Comparison of ENCODE assay signal across 19 cellular contexts in the genomic region with DNA sequence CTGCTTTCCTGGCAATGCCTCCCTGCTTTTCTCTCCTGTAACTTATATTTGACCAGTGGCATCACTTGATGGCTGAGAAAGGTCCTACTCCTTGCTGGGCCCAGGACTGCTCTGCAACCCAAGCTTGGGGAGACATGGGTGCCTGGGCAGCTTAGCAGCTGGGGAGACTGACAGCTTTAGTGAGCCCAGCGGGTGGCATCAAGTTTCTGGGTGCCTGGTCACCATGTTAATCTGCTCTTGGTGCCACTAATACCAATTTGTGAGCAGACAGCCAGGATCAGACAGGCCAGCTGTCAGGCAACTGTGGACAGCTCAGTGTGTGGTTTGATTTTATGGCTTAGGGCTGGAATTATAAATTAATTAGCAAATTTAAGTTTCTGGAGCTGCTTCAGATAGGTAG.
"Had no signal": no experiment of that assay in that cellular context is flagged by ENCODE, and none has a peak within 500 bp of the region (broad histone marks: within the 10 kb centered on the region; RNA-seq: fewer than 3 reads in every experiment).

No MANE protein-coding gene starts in this region.

- H3K9me3 ChIP-seq: prostate gland had no signal

- DNase-seq: activated CD4-positive, alpha-beta T cell treated with anti-CD3 and anti-CD28 coated beads for 1 hour; activated CD8-positive, alpha-beta memory T cell treated with anti-CD3 and anti-CD28 coated beads for 24 hours; activated CD8-positive, alpha-beta memory T cell treated with anti-CD3 and anti-CD28 coated beads, Interleukin-2, amount 50 U/mL, for 48 hours; activated effector memory CD4-positive, alpha-beta T cell treated with anti-CD3 and anti-CD28 coated beads, Interleukin-2, amount 50 U/mL, for 16 hours; activated T-cell treated with anti-CD3 and anti-CD28 coated beads, Interleukin-2, amount 50 U/mL, for 48 hours; effector CD8-positive, alpha-beta T cell; hippocampal formation; midbrain; occipital lobe; stimulated activated CD4-positive, alpha-beta T cell treated with anti-CD3 and anti-CD28 coated beads, Interleukin-15, amount 100 ng/mL, for 24 hours; stimulated activated CD4-positive, alpha-beta T cell treated with anti-CD3 and anti-CD28 coated beads, Interleukin-2, amount 100 ng/mL, for 48 hours; stimulated activated naive CD8-positive, alpha-beta T cell treated with anti-CD3 and anti-CD28 coated beads, Interleukin-15, amount 100 ng/mL, for 72 hours; T-helper 2 cell had no signal

- H3K4me3 ChIP-seq: prostate gland, skin epidermis had no signal

- H3K4me1 ChIP-seq: prostate gland had no signal

- H3K36me3 ChIP-seq: prostate gland had no signal

- H3K27ac ChIP-seq: prostate gland, VCaP had no signal

- ATAC-seq: left lobe of liver; right cardiac atrium; stimulated activated naive CD8-positive, alpha-beta T cell treated with anti-CD3 and anti-CD28 coated beads, Interleukin-15, amount 100 ng/mL, for 72 hours had no signal

- FAIRE-seq: islet of Langerhans had no signal
